9 cellular contexts compared by ENCODE assay signal in the genomic region with DNA sequence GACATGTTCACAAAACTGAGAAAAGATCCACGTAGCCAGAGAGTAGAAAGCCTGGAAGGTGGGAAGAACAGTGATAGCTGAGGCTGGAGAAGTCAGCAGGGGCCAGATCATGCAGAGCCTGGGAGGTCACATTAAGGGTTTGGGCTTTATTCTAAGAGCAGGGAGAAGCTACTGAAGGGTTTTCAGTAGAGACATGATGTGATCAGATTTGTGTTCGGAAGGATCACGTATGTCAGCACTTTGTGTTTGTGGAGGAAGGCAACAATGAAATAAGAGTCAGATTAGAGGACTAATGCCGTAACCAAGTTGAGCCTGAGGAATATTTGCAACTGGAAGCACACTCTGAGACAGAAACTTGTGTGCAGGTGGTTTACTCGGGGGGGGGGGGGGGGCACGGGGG. TPM values are rescaled to one million over a fixed set of nuclear protein-coding genes. Genes with fewer than 3 reads are reported as not detected.
"Had no signal": no experiment of that assay in that cellular context is flagged by ENCODE, and none has a peak within 500 bp of the region (broad histone marks: within the 10 kb centered on the region; RNA-seq: fewer than 3 reads in every experiment).

No MANE protein-coding gene starts in this region.

- H3K36me3 ChIP-seq: SJSA1 had no signal

- DNase-seq: NCI-H2081 treated with DMSO at 0.1 percent for 48 hours had no signal

- H3K4me3 ChIP-seq: SJSA1, SK-N-MC had no signal

- H3K27me3 ChIP-seq: SJSA1 had no signal

- FAIRE-seq: HTR-8/SVneo, RCC 7860 had no signal

- H3K27ac ChIP-seq: HL-60, SJSA1, SK-N-MC had no signal

RNA-seq across cellular contexts. Expression of gene CPNE6, which starts 18.5 kb away (rescaled TPM):
- total RNA-seq: LHCN-M2, MCF 10A, Right ventricle myocardium superior, SJSA1 had no signal

RNA-seq across cellular contexts. Expression of gene CARMIL3, which starts 38.1 kb away (rescaled TPM):
- total RNA-seq: MCF 10A, SJSA1 had no signal
